ENCODE assay signal across 20 cellular contexts in genomic region chr3:181687190-181687589, GRCh38. TPM values are rescaled to one million over a fixed set of nuclear protein-coding genes. Genes with fewer than 3 reads are reported as not detected.
"Had no signal": no experiment of that assay in that cellular context is flagged by ENCODE, and none has a peak within 500 bp of the region (broad histone marks: within the 10 kb centered on the region; RNA-seq: fewer than 3 reads in every experiment).

No MANE protein-coding gene starts in this region.

- H3K4me1 ChIP-seq: foreskin keratinocyte, right atrium auricular region had no signal

- H3K27me3 ChIP-seq: foreskin keratinocyte, right atrium auricular region had no signal

- H3K27ac ChIP-seq: foreskin keratinocyte, right atrium auricular region, skin epidermis had no signal

- H3K36me3 ChIP-seq: right atrium auricular region had no signal

- ATAC-seq: effector memory CD8-positive, alpha-beta T cell; foreskin keratinocyte had no signal

- H3K4me1 Mint-ChIP-seq: activated B cell treated with CpG ODN at 0.5 μM for 24 hours; activated CD4-positive, alpha-beta T cell treated with anti-CD3 and anti-CD28 coated beads, Interleukin-2, amount 10 ng/mL, durations not matched to agents 7 days and 5 days; nephron had no signal

- H3K4me3 Mint-ChIP-seq: activated B cell treated with CpG ODN at 0.5 μM for 24 hours; activated CD4-positive, alpha-beta T cell treated with anti-CD3 and anti-CD28 coated beads, Interleukin-2, amount 10 ng/mL, durations not matched to agents 7 days and 5 days; dendritic cell treated with granulocyte-macrophage colony-stimulating factor and Interleukin-4, amounts not matched to agents 40 ng/mL and 50 ng/mL, for 4 days; effector memory CD8-positive, alpha-beta T cell; nephron had no signal

- DNase-seq: activated B cell treated with CpG ODN at 0.5 μM for 24 hours; activated CD4-positive, alpha-beta T cell treated with anti-CD3 and anti-CD28 coated beads, Interleukin-2, amount 10 ng/mL, durations not matched to agents 7 days and 5 days; activated naive CD4-positive, alpha-beta T cell treated with Interleukin-2 at 50 U/mL for 16 hours; aorta; cerebellar nuclear complex; effector memory CD8-positive, alpha-beta T cell; foreskin keratinocyte; glutamatergic neuron; occipital lobe; stimulated activated CD4-positive, alpha-beta T cell treated with anti-CD3 and anti-CD28 coated beads, Interleukin-15, amount 100 ng/mL, for 24 hours; stimulated activated CD4-positive, alpha-beta T cell treated with anti-CD3 and anti-CD28 coated beads, Interleukin-4, amount 100 ng/mL, for 1 hour; stimulated activated naive CD4-positive, alpha-beta T cell; trophoblast cell had no signal

- H3K27ac Mint-ChIP-seq: activated B cell treated with CpG ODN at 0.5 μM for 24 hours; activated CD4-positive, alpha-beta T cell treated with anti-CD3 and anti-CD28 coated beads, Interleukin-2, amount 10 ng/mL, durations not matched to agents 7 days and 5 days; dendritic cell treated with granulocyte-macrophage colony-stimulating factor and Interleukin-4, amounts not matched to agents 40 ng/mL and 50 ng/mL, for 4 days; effector memory CD8-positive, alpha-beta T cell; nephron; progenitor cell of endocrine pancreas had no signal

- H3K9me3 ChIP-seq: right atrium auricular region had no signal

- H3K9me3 Mint-ChIP-seq: activated B cell treated with CpG ODN at 0.5 μM for 24 hours; activated CD4-positive, alpha-beta T cell treated with anti-CD3 and anti-CD28 coated beads, Interleukin-2, amount 10 ng/mL, durations not matched to agents 7 days and 5 days; dendritic cell treated with granulocyte-macrophage colony-stimulating factor and Interleukin-4, amounts not matched to agents 40 ng/mL and 50 ng/mL, for 4 days; nephron had no signal

- H3K4me3 ChIP-seq: right atrium auricular region, skin epidermis had no signal

RNA-seq across cellular contexts. Expression of gene SOX2, which starts 24.5 kb away (rescaled TPM):
- total RNA-seq: activated B cell treated with CpG ODN at 0.5 μM for 24 hours; activated CD4-positive, alpha-beta T cell treated with anti-CD3 and anti-CD28 coated beads, Interleukin-2, amount 10 ng/mL, durations not matched to agents 7 days and 5 days; mesenteric fat pad; T-helper 2 cell treated with Interferon-gamma antibody and Interleukin-4, amounts not matched to agents 100 ng/mL and 5 ng/mL, for 36 hours had no signal
